8 cellular contexts compared by ENCODE assay signal in genomic region chr3:170356596-170357175, GRCh38. TPM values are rescaled to one million over a fixed set of nuclear protein-coding genes. Genes with fewer than 3 reads are reported as not detected.
DNase-seq lines count a peak whose midpoint lies in the region; ATAC-seq and TF ChIP-seq lines count a peak whose summit lies in the region.

No MANE protein-coding gene starts in this region.

- no peaks in the 10 kb centered on the region for H3K9me3 ChIP-seq in NT2/D1 (ENCODE audit: insufficient read depth, low read length)
- H3K9me3 ChIP-seq in subcutaneous abdominal adipose tissue (ENCODE audit: control insufficient read depth in 5 of 5, low read length in 5 of 5), result no peaks in the 10 kb centered on the region

- TF ChIP-seq CTCF in C4-2B (conservative IDR thresholded peaks at IDR 0.05), result no peak
- TF ChIP-seq CTCF in fibroblast of pulmonary artery (IDR thresholded peaks at IDR 0.05; ENCODE audit: low read length, missing control alignments), result no peak
- no peak for TF ChIP-seq CTCF in neural crest cell (conservative IDR thresholded peaks at IDR 0.05)

- H3K4me3 Mint-ChIP-seq in neural crest cell, result peak overlapping the region; percentile 69

- H3K4me1 ChIP-seq in NT2/D1 (ENCODE audit: insufficient read depth, insufficient read length) (no peaks in the 10 kb centered on the region), subcutaneous abdominal adipose tissue (ENCODE audit: control insufficient read depth in 5 of 5, insufficient read depth in 5 of 5, low read length in 5 of 5) (peaks cover 0 to 38% (median 36%) of the 10 kb centered on the region in 5 donors)

- peak overlapping the region; percentile 83 for H3K9ac ChIP-seq in NT2/D1 (ENCODE audit: insufficient read length, low read depth)
- H3K9ac ChIP-seq in subcutaneous abdominal adipose tissue (ENCODE audit: low read length in 5 of 5), result peak overlapping the region; percentile 48 to 82 (median 77)

- H3K27me3 ChIP-seq in NT2/D1 (ENCODE audit: insufficient read depth, insufficient read length) (no peaks in the 10 kb centered on the region), subcutaneous abdominal adipose tissue (ENCODE audit: control insufficient read depth in 5 of 5, insufficient read depth in 4 of 5, low read length in 5 of 5) (no peaks in the 10 kb centered on the region)

- H3K4me1 Mint-ChIP-seq in neural crest cell, result peaks cover 41% of the 10 kb centered on the region

- H3K4me3 ChIP-seq in NT2/D1 (ENCODE audit: insufficient read length, low read depth) (peak overlapping the region; percentile 48), fibroblast of pulmonary artery (replicated peaks; ENCODE audit: low read depth, low read length) (peak overlapping the region; percentile 54), subcutaneous abdominal adipose tissue (ENCODE audit: low read depth in 1 of 5, low read length in 5 of 5) (peak overlapping the region; percentile 55 to 89 (median 70))

- H3K27ac ChIP-seq in C4-2B (peak overlapping the region; percentile 88), subcutaneous abdominal adipose tissue (ENCODE audit: low read depth, low read length) (peak overlapping the region; percentile 93)

- H3K27ac Mint-ChIP-seq in neural crest cell (ENCODE audit: unreplicated experiment), result peak overlapping the region; percentile 82

- DNase-seq in NT2/D1 (ENCODE audit: low read depth, low spot score) (peak; percentile 81), activated T-helper 1 cell treated with Interleukin-2 at 50 U/mL for 16 hours (ENCODE audit: low read depth) (peak; percentile 45), fibroblast of pulmonary artery (ENCODE audit: low read depth) (peak; percentile 88), neural crest cell (ENCODE audit: low read depth, low spot score) (peak; percentile 67)

- ATAC-seq in GM19043 (IDR thresholded peaks at IDR 0.05; ENCODE audit: low read depth, unreplicated experiment) (peak; percentile 34), HG03280 (IDR thresholded peaks at IDR 0.05; ENCODE audit: unreplicated experiment) (peak; percentile 45)

- peaks cover 2% of the 10 kb centered on the region for H3K36me3 Mint-ChIP-seq in neural crest cell (ENCODE audit: low read depth)

- H3K27me3 Mint-ChIP-seq in neural crest cell (ENCODE audit: low read depth), result peaks cover 5% of the 10 kb centered on the region

- H3K36me3 ChIP-seq in NT2/D1 (ENCODE audit: insufficient read depth, insufficient read length, low read length) (peaks cover 23% of the 10 kb centered on the region), subcutaneous abdominal adipose tissue (ENCODE audit: control insufficient read depth in 5 of 5, insufficient read depth in 5 of 5, low read length in 5 of 5) (peaks cover 0 to 6% (median 4%) of the 10 kb centered on the region in 5 donors)

- H3K9me3 Mint-ChIP-seq in neural crest cell, result no peaks in the 10 kb centered on the region

RNA-seq across cellular contexts. Expression of gene SKIL, which starts 0.8 kb away (rescaled TPM):
- total RNA-seq in neural crest cell, result 17.7 and 18.0 TPM in 2 replicates

Comparison
In these comparisons a context has a peak if more than half of its experiments do, and no peak if none do; other contexts are left out.
1. Peak in every context shown above with its lines: DNase-seq, ATAC-seq, H3K4me3 ChIP-seq and H3K27ac ChIP-seq.